Comparison of ENCODE assay signal across 13 cellular contexts in genomic region chr5:67089200-67089725, GRCh38.
DNase-seq lines count a peak whose midpoint lies in the region; ATAC-seq and TF ChIP-seq lines count a peak whose summit lies in the region.
"Had no signal": no experiment of that assay in that cellular context is flagged by ENCODE, and none has a peak within 500 bp of the region (broad histone marks: within the 10 kb centered on the region; RNA-seq: fewer than 3 reads in every experiment).

No MANE protein-coding gene starts in this region.

- CTCF ChIA-PET in PC-9 (lab: Charles Lee) = no interaction called here

- intact Hi-C loops in gastrocnemius medialis (cut with DNase I; ENCODE audit: low total_unique reads) (no loop called here), PC-9 (cut with micrococcal nuclease; ENCODE audit: unreplicated experiment) (no loop called here)

- H4K20me1 ChIP-seq in PC-9 (ENCODE audit: insufficient read depth) = no peaks in the 10 kb centered on the region

- no peaks in the 10 kb centered on the region; the same call in 1 of the 2 replicates for H3K79me2 ChIP-seq in PC-9 (ENCODE audit: low read depth)

- H2AFZ ChIP-seq in PC-9 = no peak overlapping the region

- H3K27me3 ChIP-seq in gastrocnemius medialis (no peaks in the 10 kb centered on the region), PC-9 (ENCODE audit: insufficient read depth, low read depth) (no peaks in the 10 kb centered on the region)
- H3K27me3 ChIP-seq: SJSA1 had no signal

- no peaks in the 10 kb centered on the region for H3K9me2 ChIP-seq in PC-9 (ENCODE audit: insufficient read depth)

- no peak overlapping the region for H3K4me2 ChIP-seq in PC-9
- H3K4me2 ChIP-seq: A549 had no signal

- POLR2A ChIA-PET in PC-9 (lab: Charles Lee; ENCODE audit: unreplicated experiment) = no interaction called here

- DNase-seq in NCI-H2029 (lab: John Stamatoyannopoulos, UW) (peak; percentile 18), NCI-H2029 treated with DMSO at 0.1 percent for 48 hours (lab: John Stamatoyannopoulos, UW) (no peak), SK-N-DZ (ENCODE audit: low spot score) (peak; percentile 81), fibroblast of peridontal ligament (ENCODE audit: extremely low read depth) (peak; percentile 65), gastrocnemius medialis (no peak), PC-9 (no peak), GM10266 (ENCODE audit: extremely low spot score) (no peak)
- DNase-seq in activated CD4-positive, alpha-beta T cell treated with anti-CD3 and anti-CD28 coated beads for 4 hours = no peak
- DNase-seq: activated CD4-positive, alpha-beta T cell treated with anti-CD3 and anti-CD28 coated beads for 36 hours; activated naive CD4-positive, alpha-beta T cell; stimulated activated CD4-positive, alpha-beta T cell treated with anti-CD3 and anti-CD28 coated beads, Interleukin-12 subunit alpha, Interleukin-12 subunit beta, amount 100 ng/mL, for 4 hours had no signal

- BruUV-seq in PC-9 (replicated peaks; lab: Mats Ljungman, UMichigan) = no TSS peak

- H3K9me3 ChIP-seq in gastrocnemius medialis (no peaks in the 10 kb centered on the region), PC-9 (ENCODE audit: insufficient read depth, low read depth) (no peaks in the 10 kb centered on the region)
- H3K9me3 ChIP-seq: A549, SJSA1 had no signal

- H3K27ac ChIP-seq in gastrocnemius medialis (peak overlapping the region in 3 of 4 donors; percentile 24 to 42 (median 41)), PC-9 (no peak overlapping the region)
- H3K27ac ChIP-seq: SJSA1 had no signal

- H3K4me3 ChIP-seq in gastrocnemius medialis (no peak overlapping the region), PC-9 (no peak overlapping the region)
- H3K4me3 ChIP-seq: A549, SJSA1 had no signal

- H3K36me3 ChIP-seq in gastrocnemius medialis = peaks cover 0 to 7% of the 10 kb centered on the region in 2 donors
- H3K36me3 ChIP-seq in PC-9 (ENCODE audit: low read depth) = 0 out of 2 replicates have a peak, but pooled peaks cover 8% of the 10 kb centered on the region
- H3K36me3 ChIP-seq: SJSA1 had no signal

- no peak for TF ChIP-seq CTCF in gastrocnemius medialis (IDR thresholded peaks at IDR 0.05 in 4 of 5, conservative IDR thresholded peaks at IDR 0.05 in 1 of 5)
- no peak for TF ChIP-seq CTCF in PC-9 (conservative IDR thresholded peaks at IDR 0.05)
- no peak for TF ChIP-seq CTCF in GM10266 (IDR thresholded peaks at IDR 0.05; ENCODE audit: control insufficient read depth, insufficient read depth, low read depth, missing control alignments)

- H3F3A ChIP-seq in PC-9 (ENCODE audit: insufficient read depth, low read depth) = no peaks in the 10 kb centered on the region

- in situ Hi-C loops in gastrocnemius medialis (cut with MboI; ENCODE audit: low sequenced_read_pairs in 4 of 4) = no loop called here

- TF ChIP-seq POLR2A in gastrocnemius medialis (IDR thresholded peaks at IDR 0.05) = no peak

- H3K4me1 ChIP-seq in gastrocnemius medialis = peaks cover 24 to 30% of the 10 kb centered on the region in 2 donors
- H3K4me1 ChIP-seq in PC-9 (replicated peaks; ENCODE audit: insufficient read depth) = 0 out of 2 replicates have a peak, but pooled peaks cover 7% of the 10 kb centered on the region

- no peak for ATAC-seq in gastrocnemius medialis
- ATAC-seq: A549; activated CD4-positive, alpha-beta T cell treated with anti-CD3 and anti-CD28 coated beads for 36 hours had no signal

Comparison
In these comparisons a context has a peak if more than half of its experiments do, and no peak if none do; other contexts are left out.
1. DNase-seq: peak in NCI-H2029 (single experiment), SK-N-DZ (single experiment) and fibroblast of peridontal ligament (single experiment); none in NCI-H2029 treated with DMSO at 0.1 percent for 48 hours (single experiment), gastrocnemius medialis (0 of 2), PC-9 (0 of 2), activated CD4-positive, alpha-beta T cell treated with anti-CD3 and anti-CD28 coated beads for 4 hours (0 of 2) and GM10266 (single experiment).